14 cellular contexts compared by ENCODE assay signal in genomic region chr17:42246515-42246914, GRCh38. TPM values are rescaled to one million over a fixed set of nuclear protein-coding genes. Genes with fewer than 3 reads are reported as not detected.
DNase-seq lines count a peak whose midpoint lies in the region; ATAC-seq, FAIRE-seq and TF ChIP-seq lines count a peak whose summit lies in the region.
"Had no signal": no experiment of that assay in that cellular context is flagged by ENCODE, and none has a peak within 500 bp of the region (broad histone marks: within the 10 kb centered on the region; RNA-seq: fewer than 3 reads in every experiment).

No MANE protein-coding gene starts in this region.

- DNase-seq in left ventricle myocardium inferior (no peak), right cardiac atrium (no peak), upper lobe of right lung (no peak), frontal cortex (ENCODE audit: low spot score in 2 of 2) (no peak), KBM-7 (no peak), GM10266 (ENCODE audit: extremely low spot score) (no peak)
- DNase-seq in activated naive CD8-positive, alpha-beta T cell treated with anti-CD3 and anti-CD28 coated beads for 36 hours = no peak
- DNase-seq: caudate nucleus, kidney, NCI-H1105 treated with DMSO at 0.1 percent for 48 hours, NCI-H524 treated with DMSO at 0.1 percent for 48 hours, nucleus accumbens had no signal

- peaks cover 3% of the 10 kb centered on the region for H3K9me3 Mint-ChIP-seq in activated naive CD8-positive, alpha-beta T cell treated with anti-CD3 and anti-CD28 coated beads for 36 hours

- H3K36me3 Mint-ChIP-seq in activated naive CD8-positive, alpha-beta T cell treated with anti-CD3 and anti-CD28 coated beads for 36 hours = peaks cover 4% of the 10 kb centered on the region

- peaks cover 41% of the 10 kb centered on the region for H3K4me1 ChIP-seq in left ventricle myocardium inferior
- peaks cover 7% of the 10 kb centered on the region for H3K4me1 ChIP-seq in right cardiac atrium (ENCODE audit: control insufficient read depth, insufficient read depth, low read length)
- peaks cover 31% of the 10 kb centered on the region for H3K4me1 ChIP-seq in muscle layer of colon (ENCODE audit: insufficient read depth, low read length)
- H3K4me1 ChIP-seq in upper lobe of right lung = peaks cover 28% of the 10 kb centered on the region

- peak overlapping the region; percentile 88 for H3K27ac ChIP-seq in left ventricle myocardium inferior (replicated peaks)
- no peak overlapping the region for H3K27ac ChIP-seq in right cardiac atrium (ENCODE audit: low read length)
- H3K27ac ChIP-seq in muscle layer of colon (ENCODE audit: low read depth, low read length) = peak overlapping the region; percentile 36
- peak overlapping the region; percentile 95 for H3K27ac ChIP-seq in upper lobe of right lung

- no peak for FAIRE-seq in frontal cortex (lab: Jason Lieb, UNC)
- FAIRE-seq: kidney had no signal

- peak overlapping the region; percentile 44 for H3K4me3 Mint-ChIP-seq in activated naive CD8-positive, alpha-beta T cell treated with anti-CD3 and anti-CD28 coated beads for 36 hours

- no peak overlapping the region for H3K9ac ChIP-seq in muscle layer of colon (ENCODE audit: low read length)

- H3K36me3 ChIP-seq in left ventricle myocardium inferior (no peaks in the 10 kb centered on the region), muscle layer of colon (ENCODE audit: insufficient read depth, low read length) (no peaks in the 10 kb centered on the region), upper lobe of right lung (no peaks in the 10 kb centered on the region)
- H3K36me3 ChIP-seq: tibial nerve had no signal

- in situ Hi-C loops in KBM-7 (cut with MboI; ENCODE audit: low pct_unique_long_range_greater_than_20kb, low sequenced_read_pairs) = no loop called here

- no peaks in the 10 kb centered on the region for H3K27me3 ChIP-seq in left ventricle myocardium inferior (ENCODE audit: low read depth)
- H3K27me3 ChIP-seq in right cardiac atrium (ENCODE audit: control insufficient read depth, insufficient read depth) = no peaks in the 10 kb centered on the region
- H3K27me3 ChIP-seq in muscle layer of colon (ENCODE audit: control insufficient read depth in 1 of 2, insufficient read depth in 2 of 2, low read length in 2 of 2) = no peaks in the 10 kb centered on the region
- no peaks in the 10 kb centered on the region for H3K27me3 ChIP-seq in upper lobe of right lung
- H3K27me3 ChIP-seq: tibial nerve had no signal

- no peaks in the 10 kb centered on the region for H3K27me3 Mint-ChIP-seq in activated naive CD8-positive, alpha-beta T cell treated with anti-CD3 and anti-CD28 coated beads for 36 hours

- H3K4me3 ChIP-seq in left ventricle myocardium inferior (no peak overlapping the region), right cardiac atrium (ENCODE audit: low read length) (no peak overlapping the region), muscle layer of colon (ENCODE audit: low read depth in 1 of 2, low read length in 2 of 2) (no peak overlapping the region), upper lobe of right lung (no peak overlapping the region)
- H3K4me3 ChIP-seq: tibial nerve had no signal

- no peak for ATAC-seq in right cardiac atrium
- no peak for ATAC-seq in upper lobe of right lung

- intact Hi-C loops in left ventricle myocardium inferior (cut with micrococcal nuclease) (no loop called here), right cardiac atrium (cut with DNase I) (no loop called here), upper lobe of right lung (cut with DNase I) (no loop called here)

- no peak for TF ChIP-seq CTCF in left ventricle myocardium inferior (IDR thresholded peaks at IDR 0.05; ENCODE audit: borderline replicate concordance)
- TF ChIP-seq CTCF in upper lobe of right lung (IDR thresholded peaks at IDR 0.05) = no peak
- TF ChIP-seq CTCF in GM10266 (IDR thresholded peaks at IDR 0.05; ENCODE audit: control insufficient read depth, insufficient read depth, low read depth, missing control alignments) = no peak

- H3K27ac Mint-ChIP-seq in activated naive CD8-positive, alpha-beta T cell treated with anti-CD3 and anti-CD28 coated beads for 36 hours = peak overlapping the region; percentile 91

- H3K4me1 Mint-ChIP-seq in activated naive CD8-positive, alpha-beta T cell treated with anti-CD3 and anti-CD28 coated beads for 36 hours = peaks cover 51% of the 10 kb centered on the region

- H3K9me3 ChIP-seq in left ventricle myocardium inferior (replicated peaks) (no peaks in the 10 kb centered on the region), right cardiac atrium (ENCODE audit: control insufficient read depth, low read length) (no peaks in the 10 kb centered on the region), muscle layer of colon (ENCODE audit: low read length) (no peaks in the 10 kb centered on the region), upper lobe of right lung (no peaks in the 10 kb centered on the region)
- H3K9me3 ChIP-seq: tibial nerve had no signal

- 75% methylated on average over 7 of the region's 7 CpGs for WGBS in right cardiac atrium

RNA-seq across cellular contexts. Expression of gene STAT5B, which starts 29.7 kb away (rescaled TPM):
- total RNA-seq in left ventricle myocardium inferior (30.7 TPM), right cardiac atrium (10 to 100 TPM; 39.4 to 46.3 (median 40.5) TPM), upper lobe of right lung (71.0 TPM), frontal cortex (17.5 TPM)
- 19.7 TPM for polyA plus RNA-seq in right cardiac atrium
- 10 to 100 TPM; 60.7 to 68.6 TPM for total RNA-seq in activated naive CD8-positive, alpha-beta T cell treated with anti-CD3 and anti-CD28 coated beads for 36 hours

RNA-seq across cellular contexts. Expression of gene STAT5A, which starts 41.8 kb away (rescaled TPM):
- total RNA-seq in left ventricle myocardium inferior = 16.7 TPM
- 10 to 100 TPM; 20.8 to 30.5 (median 23.3) TPM for total RNA-seq in right cardiac atrium
- 8.1 TPM for polyA plus RNA-seq in right cardiac atrium
- total RNA-seq in activated naive CD8-positive, alpha-beta T cell treated with anti-CD3 and anti-CD28 coated beads for 36 hours = 100 to 1,000 TPM; 116 to 121 TPM
- 42.0 TPM for total RNA-seq in upper lobe of right lung
- total RNA-seq in frontal cortex = 1.6 TPM

RNA-seq across cellular contexts. Expression of gene GHDC, which starts 52.2 kb away (rescaled TPM):
- 8.4 TPM for total RNA-seq in left ventricle myocardium inferior
- total RNA-seq in right cardiac atrium = 10 to 100 TPM; 11.5 to 15.4 (median 13.1) TPM
- polyA plus RNA-seq in right cardiac atrium = 10.5 TPM
- total RNA-seq in activated naive CD8-positive, alpha-beta T cell treated with anti-CD3 and anti-CD28 coated beads for 36 hours = 10 to 100 TPM; 13.6 to 14.6 TPM
- 30.9 TPM for total RNA-seq in upper lobe of right lung
- total RNA-seq in frontal cortex = 6.9 TPM
